Comparison of ENCODE assay signal across 18 cellular contexts in the genomic region with DNA sequence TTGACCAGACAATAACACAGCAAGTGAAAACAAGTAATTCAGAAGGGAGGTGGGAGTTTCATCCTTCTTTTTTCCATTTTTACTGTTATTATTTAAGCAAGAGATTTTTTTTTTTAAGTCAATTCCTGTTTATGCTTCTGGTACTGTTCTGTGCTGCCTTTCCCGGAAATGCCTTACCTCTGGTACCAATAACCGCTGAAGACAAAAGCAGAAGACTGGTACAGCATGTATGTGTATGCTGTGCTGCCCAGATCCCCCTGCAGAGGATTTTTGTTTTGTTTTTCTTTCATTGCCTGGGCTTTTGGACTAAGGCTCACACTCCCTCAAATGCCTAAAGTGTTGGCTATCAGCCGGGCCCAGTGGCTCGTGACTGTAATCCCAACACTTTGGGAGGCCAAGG. TPM values are rescaled to one million over a fixed set of nuclear protein-coding genes. Genes with fewer than 3 reads are reported as not detected.
DNase-seq lines count a peak whose midpoint lies in the region; ATAC-seq and TF ChIP-seq lines count a peak whose summit lies in the region.
"Had no signal": no experiment of that assay in that cellular context is flagged by ENCODE, and none has a peak within 500 bp of the region (broad histone marks: within the 10 kb centered on the region; RNA-seq: fewer than 3 reads in every experiment).

No MANE protein-coding gene starts in this region.

- CTCF ChIA-PET in T-cell (lab: Charles Lee): no interaction called here

- no peak overlapping the region for H3K4me3 ChIP-seq in breast epithelium
- H3K4me3 ChIP-seq: BLaER1 had no signal

- H3K9me3 ChIP-seq in breast epithelium: peaks cover 0 to 7% of the 10 kb centered on the region in 2 donors
- H3K9me3 ChIP-seq: BE2C, Caco-2 had no signal

- DNase-seq in activated naive CD4-positive, alpha-beta T cell treated with Interleukin-2 at 50 U/mL for 16 hours: no peak
- DNase-seq in T-cell (no peak), nephron progenitor cell (no peak), breast epithelium (ENCODE audit: low spot score in 2 of 2) (no peak)
- DNase-seq: 8988T; ACHN; BE2C; C1 segment of cervical spinal cord; Caco-2; Calu3; CD4-positive, alpha-beta T cell; CD8-positive, alpha-beta T cell; DMS79 treated with DMSO at 0.1 percent for 48 hours; GF-D8 had no signal

- H3K27ac Mint-ChIP-seq in activated naive CD4-positive, alpha-beta T cell treated with anti-CD3 and anti-CD28 coated beads, Interleukin-2, amount 50 U/mL, for 24 hours: peak overlapping the region; percentile 36
- H3K27ac Mint-ChIP-seq in T-cell (peak overlapping the region; percentile 56 to 87), nephron progenitor cell (peak overlapping the region; percentile 54)
- H3K27ac Mint-ChIP-seq: CD14-positive monocyte; CD4-positive, alpha-beta T cell; CD8-positive, alpha-beta T cell had no signal

- POLR2A ChIA-PET in T-cell (lab: Charles Lee): no interaction called here

- no peak overlapping the region for H3K4me3 Mint-ChIP-seq in activated naive CD4-positive, alpha-beta T cell treated with anti-CD3 and anti-CD28 coated beads, Interleukin-2, amount 50 U/mL, for 24 hours
- H3K4me3 Mint-ChIP-seq in T-cell (no peak overlapping the region), nephron progenitor cell (no peak overlapping the region)
- H3K4me3 Mint-ChIP-seq: CD14-positive monocyte; CD4-positive, alpha-beta T cell; CD8-positive, alpha-beta T cell had no signal

- no peaks in the 10 kb centered on the region for H3K4me1 ChIP-seq in breast epithelium
- H3K4me1 ChIP-seq: BE2C, Caco-2 had no signal

- no peaks in the 10 kb centered on the region for H3K27me3 ChIP-seq in breast epithelium
- H3K27me3 ChIP-seq: BE2C, BLaER1 had no signal

- peaks cover 1% of the 10 kb centered on the region for H3K27me3 Mint-ChIP-seq in activated naive CD4-positive, alpha-beta T cell treated with anti-CD3 and anti-CD28 coated beads, Interleukin-2, amount 50 U/mL, for 24 hours
- H3K27me3 Mint-ChIP-seq in T-cell (peaks cover 2 to 3% of the 10 kb centered on the region in 2 donors), nephron progenitor cell (ENCODE audit: low read depth, poor library complexity) (peaks cover 17% of the 10 kb centered on the region)
- H3K27me3 Mint-ChIP-seq: CD4-positive, alpha-beta T cell had no signal

- intact Hi-C loops in breast epithelium (cut with DNase I; ENCODE audit: low total_unique reads): no loop called here

- H3K4me1 Mint-ChIP-seq in activated naive CD4-positive, alpha-beta T cell treated with anti-CD3 and anti-CD28 coated beads, Interleukin-2, amount 50 U/mL, for 24 hours: peaks cover 3% of the 10 kb centered on the region
- H3K4me1 Mint-ChIP-seq in T-cell: peaks cover 0 to 3% (median 3%) of the 10 kb centered on the region in 3 donors
- H3K4me1 Mint-ChIP-seq in nephron progenitor cell: peaks cover 29% of the 10 kb centered on the region
- H3K4me1 Mint-ChIP-seq: CD14-positive monocyte had no signal

- no peak for TF ChIP-seq CTCF in nephron progenitor cell (IDR thresholded peaks at IDR 0.05)
- no peak for TF ChIP-seq CTCF in breast epithelium (IDR thresholded peaks at IDR 0.05)

- H3K36me3 ChIP-seq in breast epithelium: no peaks in the 10 kb centered on the region
- H3K36me3 ChIP-seq: BE2C, BLaER1 had no signal

- peaks cover 2% of the 10 kb centered on the region for H3K36me3 Mint-ChIP-seq in activated naive CD4-positive, alpha-beta T cell treated with anti-CD3 and anti-CD28 coated beads, Interleukin-2, amount 50 U/mL, for 24 hours
- no peaks in the 10 kb centered on the region for H3K36me3 Mint-ChIP-seq in T-cell
- H3K36me3 Mint-ChIP-seq in nephron progenitor cell (ENCODE audit: low read depth): no peaks in the 10 kb centered on the region
- H3K36me3 Mint-ChIP-seq: CD14-positive monocyte; CD8-positive, alpha-beta T cell had no signal

- TF ChIP-seq POLR2A in breast epithelium (IDR thresholded peaks at IDR 0.05): no peak

- H3K27ac ChIP-seq in breast epithelium: no peak overlapping the region
- H3K27ac ChIP-seq: BLaER1 had no signal

- ATAC-seq in T-cell (replicated peaks in 1 of 4): peak in 2 of 4 experiments; percentile 33 to 62
- ATAC-seq in HG03565 (IDR thresholded peaks at IDR 0.05; ENCODE audit: unreplicated experiment): no peak
- ATAC-seq: CD8-positive, alpha-beta T cell had no signal

- H3K9me3 Mint-ChIP-seq in activated naive CD4-positive, alpha-beta T cell treated with anti-CD3 and anti-CD28 coated beads, Interleukin-2, amount 50 U/mL, for 24 hours: no peaks in the 10 kb centered on the region
- peaks cover 0 to 6% (median 2%) of the 10 kb centered on the region in 3 donors for H3K9me3 Mint-ChIP-seq in T-cell
- H3K9me3 Mint-ChIP-seq in nephron progenitor cell: no peaks in the 10 kb centered on the region
- H3K9me3 Mint-ChIP-seq: CD4-positive, alpha-beta T cell; CD8-positive, alpha-beta T cell had no signal

RNA-seq across cellular contexts. Expression of a gene that starts 21.3 kb away (rescaled TPM):
- total RNA-seq in T-cell (1 to 10 TPM; 1.4 to 4.4 (median 2.8) TPM), breast epithelium (10 to 100 TPM; 13.6 to 21.5 (median 19.0) TPM)
